24 cellular contexts compared by ENCODE assay signal in the genomic region with DNA sequence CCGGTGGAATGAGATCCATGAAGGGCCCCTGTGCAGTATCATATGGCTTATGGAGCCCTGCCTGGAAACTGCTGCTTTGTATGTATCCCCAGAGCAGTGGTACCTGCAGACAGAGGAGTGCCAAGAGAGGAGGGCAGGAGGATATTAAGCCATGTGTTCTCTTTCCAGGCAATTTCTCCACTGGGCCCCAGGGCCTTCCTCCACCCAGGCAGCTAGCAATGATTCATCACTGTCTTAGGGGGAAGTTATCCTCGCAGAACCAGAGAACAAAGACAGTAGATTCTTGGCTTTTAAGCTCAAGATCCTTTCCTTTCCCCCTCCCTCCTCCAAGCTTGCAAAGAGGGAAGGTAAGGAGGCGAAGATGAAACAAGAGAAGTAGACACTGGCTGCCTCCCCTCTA.
DNase-seq lines count a peak whose midpoint lies in the region; ATAC-seq and TF ChIP-seq lines count a peak whose summit lies in the region.
"Had no signal": no experiment of that assay in that cellular context is flagged by ENCODE, and none has a peak within 500 bp of the region (broad histone marks: within the 10 kb centered on the region; RNA-seq: fewer than 3 reads in every experiment).

No MANE protein-coding gene starts in this region.

- H3K36me3 ChIP-seq in smooth muscle cell (ENCODE audit: low read depth) (no peaks in the 10 kb centered on the region), heart right ventricle (no peaks in the 10 kb centered on the region)
- H3K36me3 ChIP-seq: heart left ventricle, neutrophil, thoracic aorta had no signal

- H3K27me3 ChIP-seq in foreskin keratinocyte: no peaks in the 10 kb centered on the region
- H3K27me3 ChIP-seq in smooth muscle cell (ENCODE audit: low read depth): no peaks in the 10 kb centered on the region
- no peaks in the 10 kb centered on the region for H3K27me3 ChIP-seq in heart right ventricle
- H3K27me3 ChIP-seq: heart left ventricle, neutrophil had no signal

- H3K4me3 ChIP-seq in smooth muscle cell: no peak overlapping the region
- H3K4me3 ChIP-seq in heart right ventricle: no peak overlapping the region
- H3K4me3 ChIP-seq: heart left ventricle, thoracic aorta had no signal

- DNase-seq in HT1080 (ENCODE audit: low read depth): peak; percentile 72
- peak; percentile 29 for DNase-seq in UCSD-AML1 (lab: John Stamatoyannopoulos, UW; ENCODE audit: unreplicated experiment)
- DNase-seq in foreskin keratinocyte: peak; percentile 61 to 84
- no peak for DNase-seq in smooth muscle cell (lab: John Stamatoyannopoulos, UW; ENCODE audit: unreplicated experiment)
- DNase-seq in heart right ventricle: no peak
- no peak for DNase-seq in putamen (ENCODE audit: low spot score)
- DNase-seq in NCI-H2171 treated with DMSO at 0.1 percent for 48 hours (lab: John Stamatoyannopoulos, UW): no peak
- DNase-seq: activated CD4-positive, alpha-beta T cell treated with anti-CD3 and anti-CD28 coated beads, Interleukin-2, amount 50 U/mL, for 48 hours; activated CD4-positive, CD25-positive, alpha-beta regulatory T cell; activated effector memory CD4-positive, alpha-beta T cell treated with Interleukin-2 at 50 U/mL for 16 hours; CD4-positive, alpha-beta T cell; cortex of kidney; H7; heart left ventricle; NCI-H1436; NCI-H524 treated with DMSO at 0.1 percent for 48 hours; retina; stimulated activated CD4-positive, alpha-beta T cell treated with anti-CD3 and anti-CD28 coated beads, Interleukin-2, amount 100 ng/mL, for 48 hours; stimulated activated naive CD4-positive, alpha-beta T cell treated with Interleukin-2 at 50 U/mL for 16 hours; T1000 had no signal

- no peaks in the 10 kb centered on the region for H3K79me2 ChIP-seq in smooth muscle cell (ENCODE audit: low read depth)

- no peak for TF ChIP-seq CTCF in foreskin keratinocyte (conservative IDR thresholded peaks at IDR 0.05)
- no peak for TF ChIP-seq CTCF in smooth muscle cell (IDR thresholded peaks at IDR 0.05; ENCODE audit: borderline replicate concordance, insufficient read depth, poor library complexity, severe bottlenecking)
- no peak for TF ChIP-seq CTCF in heart right ventricle (IDR thresholded peaks at IDR 0.05)

- 18% methylated on average over 3 of the region's 3 CpGs for WGBS in smooth muscle cell (ENCODE audit: low lambda C conversion rate)
- WGBS in heart right ventricle, 2 donors: 41 to 53% methylated on average over 3 of the region's 3 CpGs

- ATAC-seq in foreskin keratinocyte (peak; percentile 67), HG03095 (IDR thresholded peaks at IDR 0.05; ENCODE audit: unreplicated experiment) (no peak), heart right ventricle (no peak)
- ATAC-seq: heart left ventricle, SK-N-SH treated with all-trans-retinoic acid at 6 μM for 48 hours had no signal

- peak overlapping the region; percentile 47 for H3K4me2 ChIP-seq in smooth muscle cell

- peak overlapping the region; percentile 34 for H2AFZ ChIP-seq in smooth muscle cell (ENCODE audit: low read depth)

- intact Hi-C loops in heart right ventricle (cut with DNase I): no loop called here

- H3K27ac ChIP-seq in foreskin keratinocyte (no peak overlapping the region), smooth muscle cell (ENCODE audit: low read depth) (peak overlapping the region; percentile 51), heart right ventricle (no peak overlapping the region)
- H3K27ac ChIP-seq: heart left ventricle, neutrophil, thoracic aorta had no signal

- H3K9me3 ChIP-seq in smooth muscle cell (replicated peaks; ENCODE audit: low read depth): no peaks in the 10 kb centered on the region
- H3K9me3 ChIP-seq in heart right ventricle: no peaks in the 10 kb centered on the region
- H3K9me3 ChIP-seq: heart left ventricle, neutrophil, thoracic aorta had no signal

- H3K4me1 ChIP-seq in foreskin keratinocyte (peaks cover 31% of the 10 kb centered on the region), smooth muscle cell (ENCODE audit: low read depth) (peaks cover 20% of the 10 kb centered on the region), heart right ventricle (peaks cover 0 to 18% (median 8%) of the 10 kb centered on the region in 9 donors)

- no peak overlapping the region for H3K9ac ChIP-seq in smooth muscle cell (ENCODE audit: low read depth)

- H4K20me1 ChIP-seq in smooth muscle cell (ENCODE audit: low read depth): no peaks in the 10 kb centered on the region

- H3F3A ChIP-seq in smooth muscle cell (ENCODE audit: low read depth): peaks cover 16% of the 10 kb centered on the region

Comparison
In these comparisons a context has a peak if more than half of its experiments do, and no peak if none do; other contexts are left out.
1. DNase-seq: peak in HT1080 (single experiment), UCSD-AML1 (single experiment) and foreskin keratinocyte (2 of 2); none in smooth muscle cell (single experiment), heart right ventricle (0 of 2), putamen (single experiment) and NCI-H2171 treated with DMSO at 0.1 percent for 48 hours (single experiment).